In genomic region chr19:823565-824121, GRCh38 we compare ENCODE assay signal across 1 cellular context.
TF ChIP-seq lines count a peak whose summit lies in the region.

No MANE protein-coding gene starts in this region.

TF ChIP-seq in K562, 482 proteins besides CTCF, POLR2A, EP300 and RAD21 (continued from another document and continues in another):
- no peak for TF ChIP-seq ZNF583 (CRISPR knock-in tag; IDR thresholded peaks at IDR 0.05)
- no peak for TF ChIP-seq DLX4 (CRISPR knock-in tag; IDR thresholded peaks at IDR 0.05)
- TF ChIP-seq ATF2 (CRISPR knock-in tag; IDR thresholded peaks at IDR 0.05): no peak
- TF ChIP-seq ETV6 (IDR thresholded peaks at IDR 0.05; ENCODE audit: borderline replicate concordance in 1 of 2, low read depth in 2 of 2, low read length in 1 of 2): no peak
- TF ChIP-seq ETV6 (CRISPR knock-in tag; IDR thresholded peaks at IDR 0.05; ENCODE audit: borderline replicate concordance): no peak
- no peak; the same call in 1 of the 2 replicates for TF ChIP-seq ZNF12 (CRISPR knock-in tag; IDR thresholded peaks at IDR 0.05)
- TF ChIP-seq CBX1 (IDR thresholded peaks at IDR 0.05; ENCODE audit: low read depth): peak; percentile 85; the same call in 1 of the 2 replicates
- TF ChIP-seq ZNF764 (CRISPR knock-in tag; IDR thresholded peaks at IDR 0.05; ENCODE audit: low read depth): no peak
- no peak for TF ChIP-seq RFX5 (IDR thresholded peaks at IDR 0.05; ENCODE audit: low read depth, low read length)
- peak; percentile 68; the same call in 1 of the 2 replicates for TF ChIP-seq GATAD2A (IDR thresholded peaks at IDR 0.05)
- TF ChIP-seq HNRNPUL1 (IDR thresholded peaks at IDR 0.05; ENCODE audit: low read length): no peak
- TF ChIP-seq ZNF146 (CRISPR knock-in tag; IDR thresholded peaks at IDR 0.05; ENCODE audit: unreplicated experiment): no peak
- TF ChIP-seq ZNF717 (CRISPR knock-in tag; IDR thresholded peaks at IDR 0.05): no peak
- no peak for TF ChIP-seq CREB3 (tag; conservative IDR thresholded peaks at IDR 0.05; ENCODE audit: low read depth)
- TF ChIP-seq ZNF830 (CRISPR knock-in tag; IDR thresholded peaks at IDR 0.05): no peak
- TF ChIP-seq SPI1 (IDR thresholded peaks at IDR 0.05; ENCODE audit: borderline replicate concordance, low read depth, low read length): no peak
- no peak for TF ChIP-seq TAF1 (IDR thresholded peaks at IDR 0.05; ENCODE audit: control insufficient read depth, extremely low read depth, insufficient read depth, low read length, severe bottlenecking)
- TF ChIP-seq RUNX1 (IDR thresholded peaks at IDR 0.05; ENCODE audit: low read depth): no peak
- no peak for TF ChIP-seq KHSRP (IDR thresholded peaks at IDR 0.05)
- no peak for TF ChIP-seq MXI1 (IDR thresholded peaks at IDR 0.05; ENCODE audit: low read depth, low read length)
- no peak for TF ChIP-seq ZNF740 (CRISPR knock-in tag; IDR thresholded peaks at IDR 0.05)
- TF ChIP-seq ZNF740 (tag; IDR thresholded peaks at IDR 0.05): no peak
- TF ChIP-seq RBFOX2 (IDR thresholded peaks at IDR 0.05; ENCODE audit: low read depth, low read length): peak; percentile 76
- TF ChIP-seq OTX1 (CRISPR knock-in tag; IDR thresholded peaks at IDR 0.05): no peak; the same call in 1 of the 2 replicates
- no peak for TF ChIP-seq TRIM28 (IDR thresholded peaks at IDR 0.05)
- no peak for TF ChIP-seq ZNF778 (CRISPR knock-in tag; IDR thresholded peaks at IDR 0.05)
- TF ChIP-seq HMG20A (CRISPR knock-in tag; conservative IDR thresholded peaks at IDR 0.05): no peak
- no peak for TF ChIP-seq FOXJ2 (tag; IDR thresholded peaks at IDR 0.05)
- no peak for TF ChIP-seq MED1 (CRISPR knock-in tag; IDR thresholded peaks at IDR 0.05; ENCODE audit: borderline replicate concordance)
- peak; percentile 43 for TF ChIP-seq L3MBTL2 (IDR thresholded peaks at IDR 0.05)
- no peak; the same call in 1 of the 2 replicates for TF ChIP-seq CUX1 (CRISPR knock-in tag; IDR thresholded peaks at IDR 0.05)
- TF ChIP-seq GTF2E2 (tag; IDR thresholded peaks at IDR 0.05): no peak
- TF ChIP-seq IRF1 (CRISPR knock-in tag; IDR thresholded peaks at IDR 0.05; ENCODE audit: borderline replicate concordance): no peak
- TF ChIP-seq ZNF224 (CRISPR knock-in tag; IDR thresholded peaks at IDR 0.05): no peak
- peak; percentile 98; the same call in 1 of the 2 replicates for TF ChIP-seq RNF2 (IDR thresholded peaks at IDR 0.05)
- no peak for TF ChIP-seq NFYB (IDR thresholded peaks at IDR 0.05; ENCODE audit: extremely low read depth, insufficient read length)
- TF ChIP-seq TSHZ1 (CRISPR knock-in tag; IDR thresholded peaks at IDR 0.05): no peak
- TF ChIP-seq ZNF518B (CRISPR knock-in tag; IDR thresholded peaks at IDR 0.05): no peak
- TF ChIP-seq ZNF316 (IDR thresholded peaks at IDR 0.05): no peak
- peak in 1 of 2 experiments; percentile 61; a peak in 2 of 4 replicates for TF ChIP-seq KDM1A (IDR thresholded peaks at IDR 0.05)
- TF ChIP-seq GTF2B (IDR thresholded peaks at IDR 0.05; ENCODE audit: extremely low read depth, insufficient read length): no peak
- TF ChIP-seq ZBTB1 (CRISPR knock-in tag; IDR thresholded peaks at IDR 0.05; ENCODE audit: borderline replicate concordance, low read depth): no peak
- peak; percentile 47; the same call in 1 of the 2 replicates for TF ChIP-seq NCOR1 (IDR thresholded peaks at IDR 0.05)
- TF ChIP-seq CEBPB (tag; IDR thresholded peaks at IDR 0.05): peak; percentile 95
- TF ChIP-seq CTCFL (IDR thresholded peaks at IDR 0.05; ENCODE audit: borderline replicate concordance, insufficient read depth, low read depth, low read length, poor library complexity, severe bottlenecking): no peak
- no peak; the same call in 1 of the 2 replicates for TF ChIP-seq CAMTA2 (CRISPR knock-in tag; conservative IDR thresholded peaks at IDR 0.05)
- no peak for TF ChIP-seq ESRRB (CRISPR knock-in tag; IDR thresholded peaks at IDR 0.05; ENCODE audit: borderline replicate concordance)
- TF ChIP-seq PHTF2 (CRISPR knock-in tag; IDR thresholded peaks at IDR 0.05): no peak
